In the genomic region with DNA sequence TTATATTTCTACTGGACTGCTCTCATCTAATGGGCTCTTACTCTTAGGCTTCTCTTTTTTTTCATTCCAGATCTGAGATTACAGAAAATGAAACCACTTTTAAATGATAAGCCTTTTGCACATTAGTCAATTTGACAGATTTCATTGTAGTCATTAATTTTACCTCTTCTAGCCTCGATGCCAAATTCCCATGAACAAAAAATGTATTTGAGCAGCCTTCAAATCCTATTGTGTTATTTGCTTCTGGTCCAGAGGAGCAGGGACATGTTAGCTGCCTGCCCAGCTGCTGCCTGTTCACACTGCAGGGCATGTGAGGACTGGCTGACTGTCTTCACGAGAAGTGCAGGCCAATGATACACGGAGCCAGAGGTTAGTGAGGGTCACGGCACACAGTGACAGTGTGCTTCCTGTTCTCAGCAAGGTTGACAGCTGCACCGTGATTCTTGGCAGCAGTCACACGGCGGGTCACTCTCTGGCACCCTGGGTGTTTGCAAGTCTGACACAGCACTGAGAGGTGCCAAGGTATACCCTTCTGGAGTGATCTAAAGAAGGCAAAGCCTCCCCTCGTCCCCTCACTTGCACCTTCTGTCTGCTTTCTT, we compare ENCODE assay signal across 1 cellular context.
A peak's percentile ranks its signal among the peaks of the same experiment; 100 is the strongest.
TF ChIP-seq lines count a peak whose summit lies in the region.

No MANE protein-coding gene starts in this region.

TF ChIP-seq in HepG2, 621 proteins besides CTCF, POLR2A, EP300 and RAD21 (continued from another document and continues in another):
- TF ChIP-seq, protein P1, sequence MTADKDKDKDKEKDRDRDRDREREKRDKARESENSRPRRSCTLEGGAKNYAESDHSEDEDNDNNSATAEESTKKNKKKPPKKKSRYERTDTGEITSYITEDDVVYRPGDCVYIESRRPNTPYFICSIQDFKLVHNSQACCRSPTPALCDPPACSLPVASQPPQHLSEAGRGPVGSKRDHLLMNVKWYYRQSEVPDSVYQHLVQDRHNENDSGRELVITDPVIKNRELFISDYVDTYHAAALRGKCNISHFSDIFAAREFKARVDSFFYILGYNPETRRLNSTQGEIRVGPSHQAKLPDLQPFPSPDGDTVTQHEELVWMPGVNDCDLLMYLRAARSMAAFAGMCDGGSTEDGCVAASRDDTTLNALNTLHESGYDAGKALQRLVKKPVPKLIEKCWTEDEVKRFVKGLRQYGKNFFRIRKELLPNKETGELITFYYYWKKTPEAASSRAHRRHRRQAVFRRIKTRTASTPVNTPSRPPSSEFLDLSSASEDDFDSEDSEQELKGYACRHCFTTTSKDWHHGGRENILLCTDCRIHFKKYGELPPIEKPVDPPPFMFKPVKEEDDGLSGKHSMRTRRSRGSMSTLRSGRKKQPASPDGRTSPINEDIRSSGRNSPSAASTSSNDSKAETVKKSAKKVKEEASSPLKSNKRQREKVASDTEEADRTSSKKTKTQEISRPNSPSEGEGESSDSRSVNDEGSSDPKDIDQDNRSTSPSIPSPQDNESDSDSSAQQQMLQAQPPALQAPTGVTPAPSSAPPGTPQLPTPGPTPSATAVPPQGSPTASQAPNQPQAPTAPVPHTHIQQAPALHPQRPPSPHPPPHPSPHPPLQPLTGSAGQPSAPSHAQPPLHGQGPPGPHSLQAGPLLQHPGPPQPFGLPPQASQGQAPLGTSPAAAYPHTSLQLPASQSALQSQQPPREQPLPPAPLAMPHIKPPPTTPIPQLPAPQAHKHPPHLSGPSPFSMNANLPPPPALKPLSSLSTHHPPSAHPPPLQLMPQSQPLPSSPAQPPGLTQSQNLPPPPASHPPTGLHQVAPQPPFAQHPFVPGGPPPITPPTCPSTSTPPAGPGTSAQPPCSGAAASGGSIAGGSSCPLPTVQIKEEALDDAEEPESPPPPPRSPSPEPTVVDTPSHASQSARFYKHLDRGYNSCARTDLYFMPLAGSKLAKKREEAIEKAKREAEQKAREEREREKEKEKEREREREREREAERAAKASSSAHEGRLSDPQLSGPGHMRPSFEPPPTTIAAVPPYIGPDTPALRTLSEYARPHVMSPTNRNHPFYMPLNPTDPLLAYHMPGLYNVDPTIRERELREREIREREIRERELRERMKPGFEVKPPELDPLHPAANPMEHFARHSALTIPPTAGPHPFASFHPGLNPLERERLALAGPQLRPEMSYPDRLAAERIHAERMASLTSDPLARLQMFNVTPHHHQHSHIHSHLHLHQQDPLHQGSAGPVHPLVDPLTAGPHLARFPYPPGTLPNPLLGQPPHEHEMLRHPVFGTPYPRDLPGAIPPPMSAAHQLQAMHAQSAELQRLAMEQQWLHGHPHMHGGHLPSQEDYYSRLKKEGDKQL (CRISPR knock-in tag; IDR thresholded peaks at IDR 0.05; ENCODE audit: low read depth), result no peak
- TF ChIP-seq HCFC1 (IDR thresholded peaks at IDR 0.05; ENCODE audit: low read depth, low read length), result no peak
- TF ChIP-seq, protein P2, sequence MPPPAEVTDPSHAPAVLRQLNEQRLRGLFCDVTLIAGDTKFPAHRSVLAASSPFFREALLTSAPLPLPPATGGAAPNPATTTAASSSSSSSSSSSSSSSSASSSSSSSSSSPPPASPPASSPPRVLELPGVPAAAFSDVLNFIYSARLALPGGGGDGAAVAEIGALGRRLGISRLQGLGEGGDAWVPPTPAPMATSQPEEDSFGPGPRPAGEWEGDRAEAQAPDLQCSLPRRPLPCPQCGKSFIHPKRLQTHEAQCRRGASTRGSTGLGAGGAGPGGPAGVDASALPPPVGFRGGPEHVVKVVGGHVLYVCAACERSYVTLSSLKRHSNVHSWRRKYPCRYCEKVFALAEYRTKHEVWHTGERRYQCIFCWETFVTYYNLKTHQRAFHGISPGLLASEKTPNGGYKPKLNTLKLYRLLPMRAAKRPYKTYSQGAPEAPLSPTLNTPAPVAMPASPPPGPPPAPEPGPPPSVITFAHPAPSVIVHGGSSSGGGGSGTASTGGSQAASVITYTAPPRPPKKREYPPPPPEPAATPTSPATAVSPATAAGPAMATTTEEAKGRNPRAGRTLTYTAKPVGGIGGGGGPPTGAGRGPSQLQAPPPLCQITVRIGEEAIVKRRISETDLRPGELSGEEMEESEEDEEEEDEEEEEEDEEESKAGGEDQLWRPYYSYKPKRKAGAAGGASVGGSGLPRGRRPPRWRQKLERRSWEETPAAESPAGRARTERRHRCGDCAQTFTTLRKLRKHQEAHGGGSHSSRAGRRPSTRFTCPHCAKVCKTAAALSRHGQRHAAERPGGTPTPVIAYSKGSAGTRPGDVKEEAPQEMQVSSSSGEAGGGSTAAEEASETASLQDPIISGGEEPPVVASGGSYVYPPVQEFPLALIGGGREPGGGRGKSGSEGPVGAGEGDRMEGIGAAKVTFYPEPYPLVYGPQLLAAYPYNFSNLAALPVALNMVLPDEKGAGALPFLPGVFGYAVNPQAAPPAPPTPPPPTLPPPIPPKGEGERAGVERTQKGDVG (CRISPR knock-in tag; IDR thresholded peaks at IDR 0.05; ENCODE audit: borderline replicate concordance), result no peak
- 0 out of 2 replicates have a peak, but pooled peaks have one; percentile 28 for TF ChIP-seq ZNF329 (CRISPR knock-in tag; IDR thresholded peaks at IDR 0.05; ENCODE audit: low read depth)
- TF ChIP-seq MED1 (CRISPR knock-in tag; IDR thresholded peaks at IDR 0.05), result 0 out of 2 replicates have a peak, but pooled peaks have one; percentile 43
- peak; percentile 89 for TF ChIP-seq RXRA (CRISPR knock-in tag; IDR thresholded peaks at IDR 0.05)
- no peak for TF ChIP-seq ZNF510 (CRISPR knock-in tag; IDR thresholded peaks at IDR 0.05; ENCODE audit: low read depth)
- TF ChIP-seq MED8 (CRISPR knock-in tag; IDR thresholded peaks at IDR 0.05; ENCODE audit: insufficient replicate concordance), result no peak
- peak; percentile 56; the same call in 1 of the 2 replicates for TF ChIP-seq ELF3 (CRISPR knock-in tag; IDR thresholded peaks at IDR 0.05)
- TF ChIP-seq, protein P3, sequence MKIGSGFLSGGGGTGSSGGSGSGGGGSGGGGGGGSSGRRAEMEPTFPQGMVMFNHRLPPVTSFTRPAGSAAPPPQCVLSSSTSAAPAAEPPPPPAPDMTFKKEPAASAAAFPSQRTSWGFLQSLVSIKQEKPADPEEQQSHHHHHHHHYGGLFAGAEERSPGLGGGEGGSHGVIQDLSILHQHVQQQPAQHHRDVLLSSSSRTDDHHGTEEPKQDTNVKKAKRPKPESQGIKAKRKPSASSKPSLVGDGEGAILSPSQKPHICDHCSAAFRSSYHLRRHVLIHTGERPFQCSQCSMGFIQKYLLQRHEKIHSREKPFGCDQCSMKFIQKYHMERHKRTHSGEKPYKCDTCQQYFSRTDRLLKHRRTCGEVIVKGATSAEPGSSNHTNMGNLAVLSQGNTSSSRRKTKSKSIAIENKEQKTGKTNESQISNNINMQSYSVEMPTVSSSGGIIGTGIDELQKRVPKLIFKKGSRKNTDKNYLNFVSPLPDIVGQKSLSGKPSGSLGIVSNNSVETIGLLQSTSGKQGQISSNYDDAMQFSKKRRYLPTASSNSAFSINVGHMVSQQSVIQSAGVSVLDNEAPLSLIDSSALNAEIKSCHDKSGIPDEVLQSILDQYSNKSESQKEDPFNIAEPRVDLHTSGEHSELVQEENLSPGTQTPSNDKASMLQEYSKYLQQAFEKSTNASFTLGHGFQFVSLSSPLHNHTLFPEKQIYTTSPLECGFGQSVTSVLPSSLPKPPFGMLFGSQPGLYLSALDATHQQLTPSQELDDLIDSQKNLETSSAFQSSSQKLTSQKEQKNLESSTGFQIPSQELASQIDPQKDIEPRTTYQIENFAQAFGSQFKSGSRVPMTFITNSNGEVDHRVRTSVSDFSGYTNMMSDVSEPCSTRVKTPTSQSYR (CRISPR knock-in tag; IDR thresholded peaks at IDR 0.05; ENCODE audit: borderline replicate concordance), result 0 out of 2 replicates have a peak, but pooled peaks have one; percentile 20
- TF ChIP-seq SETDB1 (CRISPR knock-in tag; IDR thresholded peaks at IDR 0.05; ENCODE audit: borderline replicate concordance), result no peak
- TF ChIP-seq AKAP8 (CRISPR knock-in tag; IDR thresholded peaks at IDR 0.05), result no peak
- peak; percentile 55; the same call in 1 of the 2 replicates for TF ChIP-seq NR2C2 (CRISPR knock-in tag; IDR thresholded peaks at IDR 0.05; ENCODE audit: borderline replicate concordance)
- 0 out of 2 replicates have a peak, but pooled peaks have one; percentile 22 for TF ChIP-seq TBX2 (CRISPR knock-in tag; IDR thresholded peaks at IDR 0.05; ENCODE audit: borderline replicate concordance)
- TF ChIP-seq MEIS2 (CRISPR knock-in tag; IDR thresholded peaks at IDR 0.05), result 0 out of 2 replicates have a peak, but pooled peaks have one; percentile 48
- TF ChIP-seq, protein P4, sequence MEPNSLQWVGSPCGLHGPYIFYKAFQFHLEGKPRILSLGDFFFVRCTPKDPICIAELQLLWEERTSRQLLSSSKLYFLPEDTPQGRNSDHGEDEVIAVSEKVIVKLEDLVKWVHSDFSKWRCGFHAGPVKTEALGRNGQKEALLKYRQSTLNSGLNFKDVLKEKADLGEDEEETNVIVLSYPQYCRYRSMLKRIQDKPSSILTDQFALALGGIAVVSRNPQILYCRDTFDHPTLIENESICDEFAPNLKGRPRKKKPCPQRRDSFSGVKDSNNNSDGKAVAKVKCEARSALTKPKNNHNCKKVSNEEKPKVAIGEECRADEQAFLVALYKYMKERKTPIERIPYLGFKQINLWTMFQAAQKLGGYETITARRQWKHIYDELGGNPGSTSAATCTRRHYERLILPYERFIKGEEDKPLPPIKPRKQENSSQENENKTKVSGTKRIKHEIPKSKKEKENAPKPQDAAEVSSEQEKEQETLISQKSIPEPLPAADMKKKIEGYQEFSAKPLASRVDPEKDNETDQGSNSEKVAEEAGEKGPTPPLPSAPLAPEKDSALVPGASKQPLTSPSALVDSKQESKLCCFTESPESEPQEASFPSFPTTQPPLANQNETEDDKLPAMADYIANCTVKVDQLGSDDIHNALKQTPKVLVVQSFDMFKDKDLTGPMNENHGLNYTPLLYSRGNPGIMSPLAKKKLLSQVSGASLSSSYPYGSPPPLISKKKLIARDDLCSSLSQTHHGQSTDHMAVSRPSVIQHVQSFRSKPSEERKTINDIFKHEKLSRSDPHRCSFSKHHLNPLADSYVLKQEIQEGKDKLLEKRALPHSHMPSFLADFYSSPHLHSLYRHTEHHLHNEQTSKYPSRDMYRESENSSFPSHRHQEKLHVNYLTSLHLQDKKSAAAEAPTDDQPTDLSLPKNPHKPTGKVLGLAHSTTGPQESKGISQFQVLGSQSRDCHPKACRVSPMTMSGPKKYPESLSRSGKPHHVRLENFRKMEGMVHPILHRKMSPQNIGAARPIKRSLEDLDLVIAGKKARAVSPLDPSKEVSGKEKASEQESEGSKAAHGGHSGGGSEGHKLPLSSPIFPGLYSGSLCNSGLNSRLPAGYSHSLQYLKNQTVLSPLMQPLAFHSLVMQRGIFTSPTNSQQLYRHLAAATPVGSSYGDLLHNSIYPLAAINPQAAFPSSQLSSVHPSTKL (CRISPR knock-in tag; IDR thresholded peaks at IDR 0.05), result peak; percentile 47
- TF ChIP-seq, protein P5, sequence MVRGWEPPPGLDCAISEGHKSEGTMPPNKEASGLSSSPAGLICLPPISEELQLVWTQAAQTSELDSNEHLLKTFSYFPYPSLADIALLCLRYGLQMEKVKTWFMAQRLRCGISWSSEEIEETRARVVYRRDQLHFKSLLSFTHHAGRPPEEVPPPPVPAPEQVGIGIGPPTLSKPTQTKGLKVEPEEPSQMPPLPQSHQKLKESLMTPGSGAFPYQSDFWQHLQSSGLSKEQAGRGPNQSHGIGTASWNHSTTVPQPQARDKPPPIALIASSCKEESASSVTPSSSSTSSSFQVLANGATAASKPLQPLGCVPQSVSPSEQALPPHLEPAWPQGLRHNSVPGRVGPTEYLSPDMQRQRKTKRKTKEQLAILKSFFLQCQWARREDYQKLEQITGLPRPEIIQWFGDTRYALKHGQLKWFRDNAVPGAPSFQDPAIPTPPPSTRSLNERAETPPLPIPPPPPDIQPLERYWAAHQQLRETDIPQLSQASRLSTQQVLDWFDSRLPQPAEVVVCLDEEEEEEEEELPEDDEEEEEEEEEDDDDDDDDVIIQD (CRISPR knock-in tag; IDR thresholded peaks at IDR 0.05; ENCODE audit: low read depth), result 0 out of 2 replicates have a peak, but pooled peaks have one; percentile 29
- peak; percentile 40; the same call in 1 of the 2 replicates for TF ChIP-seq SOX5 (CRISPR knock-in tag; IDR thresholded peaks at IDR 0.05; ENCODE audit: borderline replicate concordance)
- TF ChIP-seq SIX1 (CRISPR knock-in tag; IDR thresholded peaks at IDR 0.05; ENCODE audit: borderline replicate concordance), result no peak
- peak; percentile 42; the same call in 1 of the 2 replicates for TF ChIP-seq FOXA3 (CRISPR knock-in tag; IDR thresholded peaks at IDR 0.05)
- TF ChIP-seq NR2F1 (CRISPR knock-in tag; IDR thresholded peaks at IDR 0.05), result peak; percentile 51 to 62; a peak in 3 of 4 replicates
- TF ChIP-seq, protein P6, sequence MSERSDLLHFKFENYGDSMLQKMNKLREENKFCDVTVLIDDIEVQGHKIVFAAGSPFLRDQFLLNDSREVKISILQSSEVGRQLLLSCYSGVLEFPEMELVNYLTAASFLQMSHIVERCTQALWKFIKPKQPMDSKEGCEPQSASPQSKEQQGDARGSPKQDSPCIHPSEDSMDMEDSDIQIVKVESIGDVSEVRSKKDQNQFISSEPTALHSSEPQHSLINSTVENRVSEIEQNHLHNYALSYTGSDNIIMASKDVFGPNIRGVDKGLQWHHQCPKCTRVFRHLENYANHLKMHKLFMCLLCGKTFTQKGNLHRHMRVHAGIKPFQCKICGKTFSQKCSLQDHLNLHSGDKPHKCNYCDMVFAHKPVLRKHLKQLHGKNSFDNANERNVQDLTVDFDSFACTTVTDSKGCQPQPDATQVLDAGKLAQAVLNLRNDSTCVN (CRISPR knock-in tag; IDR thresholded peaks at IDR 0.05; ENCODE audit: borderline replicate concordance), result no peak
- TF ChIP-seq HOXA9 (CRISPR knock-in tag; IDR thresholded peaks at IDR 0.05; ENCODE audit: borderline replicate concordance), result 0 out of 2 replicates have a peak, but pooled peaks have one; percentile 31
- TF ChIP-seq, protein P7, sequence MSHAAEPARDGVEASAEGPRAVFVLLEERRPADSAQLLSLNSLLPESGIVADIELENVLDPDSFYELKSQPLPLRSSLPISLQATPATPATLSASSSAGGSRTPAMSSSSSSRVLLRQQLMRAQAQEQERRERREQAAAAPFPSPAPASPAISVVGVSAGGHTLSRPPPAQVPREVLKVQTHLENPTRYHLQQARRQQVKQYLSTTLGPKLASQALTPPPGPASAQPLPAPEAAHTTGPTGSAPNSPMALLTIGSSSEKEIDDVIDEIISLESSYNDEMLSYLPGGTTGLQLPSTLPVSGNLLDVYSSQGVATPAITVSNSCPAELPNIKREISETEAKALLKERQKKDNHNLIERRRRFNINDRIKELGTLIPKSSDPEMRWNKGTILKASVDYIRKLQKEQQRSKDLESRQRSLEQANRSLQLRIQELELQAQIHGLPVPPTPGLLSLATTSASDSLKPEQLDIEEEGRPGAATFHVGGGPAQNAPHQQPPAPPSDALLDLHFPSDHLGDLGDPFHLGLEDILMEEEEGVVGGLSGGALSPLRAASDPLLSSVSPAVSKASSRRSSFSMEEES (CRISPR knock-in tag; IDR thresholded peaks at IDR 0.05), result no peak
- TF ChIP-seq, protein P8, sequence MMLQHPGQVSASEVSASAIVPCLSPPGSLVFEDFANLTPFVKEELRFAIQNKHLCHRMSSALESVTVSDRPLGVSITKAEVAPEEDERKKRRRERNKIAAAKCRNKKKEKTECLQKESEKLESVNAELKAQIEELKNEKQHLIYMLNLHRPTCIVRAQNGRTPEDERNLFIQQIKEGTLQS (CRISPR knock-in tag; IDR thresholded peaks at IDR 0.05), result no peak
- TF ChIP-seq RFX3 (CRISPR knock-in tag; IDR thresholded peaks at IDR 0.05), result no peak
- TF ChIP-seq ELF4 (CRISPR knock-in tag; IDR thresholded peaks at IDR 0.05; ENCODE audit: borderline replicate concordance), result no peak
- TF ChIP-seq, protein P9, sequence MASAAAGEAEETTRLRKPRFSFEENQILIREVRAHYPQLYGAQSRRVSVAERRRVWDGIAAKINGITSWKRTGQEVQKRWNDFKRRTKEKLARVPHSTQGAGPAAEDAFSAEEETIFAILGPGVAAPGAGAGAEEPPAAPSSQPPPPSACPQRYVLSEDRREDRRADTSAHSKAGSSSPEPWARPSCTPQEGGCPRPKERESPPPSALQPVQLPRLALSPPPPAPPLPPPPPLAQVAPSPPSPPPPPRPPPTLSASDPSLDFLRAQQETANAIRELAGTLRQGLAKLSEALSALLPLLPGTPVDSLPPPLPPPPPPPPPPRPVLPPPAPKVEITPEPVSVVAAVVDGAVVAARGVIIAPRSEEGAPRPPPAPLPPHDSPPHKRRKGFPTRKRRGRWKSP (CRISPR knock-in tag; IDR thresholded peaks at IDR 0.05), result no peak
- TF ChIP-seq TOE1 (CRISPR knock-in tag; IDR thresholded peaks at IDR 0.05), result no peak
